Comparison of ENCODE assay signal across 8 cellular contexts in the genomic region with DNA sequence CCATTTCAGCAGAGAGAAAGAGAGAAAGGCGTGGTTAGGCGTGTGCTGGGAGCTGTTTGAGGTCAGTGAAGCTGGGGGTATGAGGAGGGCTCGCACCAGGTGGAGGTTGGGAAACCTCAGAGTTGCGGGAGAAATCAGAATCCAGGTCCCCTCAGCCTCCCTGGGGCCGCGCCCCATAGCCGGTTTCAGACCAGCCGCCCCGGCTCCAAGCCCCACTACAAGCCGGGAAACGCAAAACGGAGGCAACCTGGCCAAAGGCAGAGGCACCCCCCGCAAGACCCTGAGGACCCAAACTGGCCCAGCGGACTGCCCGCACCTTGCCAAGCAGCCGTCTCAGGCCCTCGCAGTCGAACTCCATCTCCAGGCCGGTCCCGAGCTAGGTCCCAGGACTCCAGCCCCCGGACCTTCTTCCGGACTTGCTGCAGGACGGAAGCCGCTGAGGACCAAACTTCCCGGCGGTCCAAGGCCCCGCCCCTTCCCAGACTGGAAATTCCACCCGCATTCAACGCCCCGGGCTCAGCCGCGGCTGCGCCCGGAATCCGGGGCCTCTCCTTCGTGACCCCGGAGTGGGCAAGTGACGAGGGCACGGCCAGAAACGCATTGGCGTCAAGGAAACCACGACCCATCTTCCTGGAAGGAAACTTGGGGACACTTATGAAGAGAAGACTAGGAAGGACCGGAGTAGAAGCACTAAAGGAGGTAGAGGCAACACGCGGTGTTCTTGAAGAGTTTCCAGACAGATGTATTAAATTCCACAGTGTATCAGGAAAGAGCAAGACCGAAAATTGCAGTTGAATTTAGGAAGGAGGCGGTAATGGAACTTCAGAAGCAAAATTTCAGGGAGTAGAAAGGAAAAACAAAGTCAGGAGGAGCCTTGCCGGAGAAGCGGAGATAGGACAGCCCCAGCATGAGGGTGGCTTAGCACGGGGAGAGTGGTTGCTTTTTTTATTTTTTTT. TPM values are rescaled to one million over a fixed set of nuclear protein-coding genes. Genes with fewer than 3 reads are reported as not detected.
DNase-seq lines count a peak whose midpoint lies in the region; ATAC-seq, FAIRE-seq and TF ChIP-seq lines count a peak whose summit lies in the region.

UEVLD (minus strand) TSS at position 438 of the 956 bp plus-strand sequence; CDS start at position 358, 80 bp downstream.

- intact Hi-C loops in Caco-2 (cut with micrococcal nuclease; ENCODE audit: unreplicated experiment) = loop anchor here (2.0 kb wide), 1 partner anchor 46 kb away; the partner anchor contains the start of gene SPTY2D1

- H3K4me3 ChIP-seq in Caco-2 (ENCODE audit: low read depth, low read length) = peak within 1 kb of the TSS; percentile 73

- H3K27me3 ChIP-seq in Caco-2 (replicated peaks; ENCODE audit: control insufficient read depth, insufficient read depth, low read length) = no peaks in the 10 kb centered on the region

- no peaks in the 10 kb centered on the region for H3K27me3 Mint-ChIP-seq in Caco-2 (ENCODE audit: insufficient read depth, unreplicated experiment)
- no peaks in the 10 kb centered on the region for H3K27me3 Mint-ChIP-seq in natural killer cell treated with Interleukin-12 subunit alpha and Interleukin-12 subunit beta and Interleukin-15 and Interleukin-18, amount 100 ng/mL, for 72 hours

- peaks cover 2% of the 10 kb centered on the region; the same call in 1 of the 2 replicates for H3K36me3 ChIP-seq in Caco-2 (ENCODE audit: control insufficient read depth, insufficient read depth, low read length)

- H3K27ac Mint-ChIP-seq in Caco-2 (ENCODE audit: unreplicated experiment) = no peak within 1 kb of the TSS
- no peak within 1 kb of the TSS for H3K27ac Mint-ChIP-seq in natural killer cell treated with Interleukin-12 subunit alpha and Interleukin-12 subunit beta and Interleukin-15 and Interleukin-18, amount 100 ng/mL, for 72 hours

- FAIRE-seq in RCC 7860 (lab: Jason Lieb, UNC) = no peak

- H3K9me3 ChIP-seq in Caco-2 = no peaks in the 10 kb centered on the region

- CTCF ChIA-PET in Caco-2 (lab: Charles Lee) = interaction anchor here (1.0 to 1.2 kb wide), 2 partner anchors 9 to 46 kb away, joined by 3 to 6 read pairs; partner anchors contain the start of gene SPTY2D1

- peak; percentile 30 for ATAC-seq in GM19468 (IDR thresholded peaks at IDR 0.05; ENCODE audit: extremely low read depth, unreplicated experiment)
- ATAC-seq in natural killer cell treated with Interleukin-12 subunit alpha and Interleukin-12 subunit beta and Interleukin-15 and Interleukin-18, amount 100 ng/mL, for 72 hours = peak; percentile 85 to 91

- no peak within 1 kb of the TSS for H3K4me3 Mint-ChIP-seq in Caco-2 (ENCODE audit: unreplicated experiment)
- no peak within 1 kb of the TSS for H3K4me3 Mint-ChIP-seq in natural killer cell treated with Interleukin-12 subunit alpha and Interleukin-12 subunit beta and Interleukin-15 and Interleukin-18, amount 100 ng/mL, for 72 hours

- H3K4me1 Mint-ChIP-seq in Caco-2 (ENCODE audit: low read depth, unreplicated experiment) = no peaks in the 10 kb centered on the region
- peaks cover 0 to 10% of the 10 kb centered on the region in 2 donors for H3K4me1 Mint-ChIP-seq in natural killer cell treated with Interleukin-12 subunit alpha and Interleukin-12 subunit beta and Interleukin-15 and Interleukin-18, amount 100 ng/mL, for 72 hours (ENCODE audit: low read depth in 2 of 2)

- peak; percentile 94 for DNase-seq in Caco-2
- DNase-seq in HT1080 (ENCODE audit: low read depth) = peak; percentile 89
- peak; percentile 61 for DNase-seq in RCC 7860 (ENCODE audit: low spot score)
- DNase-seq in activated effector memory CD4-positive, alpha-beta T cell treated with Interleukin-2 at 50 U/mL for 16 hours = peak; percentile 48
- DNase-seq in fibroblast of the conjunctiva (ENCODE audit: low read depth) = peak; percentile 73
- DNase-seq in natural killer cell treated with Interleukin-12 subunit alpha and Interleukin-12 subunit beta and Interleukin-15 and Interleukin-18, amount 100 ng/mL, for 72 hours (ENCODE audit: low spot score) = peak; percentile 92
- DNase-seq in stimulated activated naive CD4-positive, alpha-beta T cell (lab: John Stamatoyannopoulos, UW) = peak; percentile 7 to 52 (median 29)

- no peaks in the 10 kb centered on the region for H3K36me3 Mint-ChIP-seq in Caco-2 (ENCODE audit: insufficient read depth, unreplicated experiment)
- no peaks in the 10 kb centered on the region for H3K36me3 Mint-ChIP-seq in natural killer cell treated with Interleukin-12 subunit alpha and Interleukin-12 subunit beta and Interleukin-15 and Interleukin-18, amount 100 ng/mL, for 72 hours

- POLR2A ChIA-PET in Caco-2 (lab: Charles Lee) = interaction anchor here (0.8 to 2.2 kb wide), 4 partner anchors 10 to 62 kb away, joined by 4 to 13 read pairs (median 8); partner anchors contain the start of genes SPTY2D1 and TSG101

- H3K4me1 ChIP-seq in Caco-2 = peaks cover 14% of the 10 kb centered on the region; the same call in 1 of the 2 replicates

- TF ChIP-seq CTCF in Caco-2 (IDR thresholded peaks at IDR 0.05; ENCODE audit: insufficient read depth in 1 of 2, low read depth in 1 of 2, low read length in 1 of 2, severe bottlenecking in 1 of 2, unreplicated experiment in 1 of 2) = no peak

- H3K9me3 Mint-ChIP-seq in Caco-2 (ENCODE audit: unreplicated experiment) = no peaks in the 10 kb centered on the region
- no peaks in the 10 kb centered on the region for H3K9me3 Mint-ChIP-seq in natural killer cell treated with Interleukin-12 subunit alpha and Interleukin-12 subunit beta and Interleukin-15 and Interleukin-18, amount 100 ng/mL, for 72 hours

- BruUV-seq in Caco-2 (replicated peaks; lab: Mats Ljungman, UMichigan) = no TSS peak

RNA-seq across cellular contexts. Expression of gene UEVLD, which starts in this region (rescaled TPM):
- total RNA-seq in Caco-2 (2022) = 15.9 and 19.2 TPM in 2 replicates
- 14.2 and 19.9 TPM in 2 replicates for total RNA-seq in HT1080 (2014; rRNA removed; shearing (Covaris generic))
- polyA plus RNA-seq in HT1080 (2015; cell fraction: cytosol; rRNA removed) = 11.7 and 15.0 TPM in 2 replicates
- polyA plus RNA-seq in HT1080 (2015; cell fraction: nucleus; rRNA removed) = 13.6 and 15.3 TPM in 2 replicates
- total RNA-seq in natural killer cell treated with Interleukin-12 subunit alpha and Interleukin-12 subunit beta and Interleukin-15 and Interleukin-18, amount 100 ng/mL, for 72 hours = 10 to 100 TPM; 18.8 to 38.8 TPM

Comparison
In these comparisons a context has a peak if more than half of its experiments do, and no peak if none do; other contexts are left out.
1. Peak in every context shown above with its lines: DNase-seq, ATAC-seq and H3K4me3 ChIP-seq.
2. DNase-seq: peak in every context shown above with its lines; median percentile 94 in Caco-2; 92 in natural killer cell treated with Interleukin-12 subunit alpha and Interleukin-12 subunit beta and Interleukin-15 and Interleukin-18, amount 100 ng/mL, for 72 hours; 89 in HT1080; 73 in fibroblast of the conjunctiva; 61 in RCC 7860; 48 in activated effector memory CD4-positive, alpha-beta T cell treated with Interleukin-2 at 50 U/mL for 16 hours; 29 in stimulated activated naive CD4-positive, alpha-beta T cell.